Comparison of ENCODE assay signal across 8 cellular contexts in genomic region chr17:49556183-49556943, GRCh38. TPM values are rescaled to one million over a fixed set of nuclear protein-coding genes. Genes with fewer than 3 reads are reported as not detected.
DNase-seq lines count a peak whose midpoint lies in the region; ATAC-seq and TF ChIP-seq lines count a peak whose summit lies in the region.

No MANE protein-coding gene starts in this region.

- no peak overlapping the region for H3K4me3 ChIP-seq in HFF-Myc (replicated peaks; ENCODE audit: low read depth, low read length)
- H3K4me3 ChIP-seq in left lung: no peak overlapping the region

- H3K27ac ChIP-seq in C4-2B (no peak overlapping the region), left lung (no peak overlapping the region)

- DNase-seq in HFF-Myc (ENCODE audit: extremely low read depth, low read depth): no peak
- DNase-seq in NCI-H510A (lab: John Stamatoyannopoulos, UW): peak; percentile 49
- DNase-seq in activated CD4-positive, CD25-positive, alpha-beta regulatory T cell treated with anti-CD3 and anti-CD28 coated beads, Interleukin-2, amount 50 U/mL, for 72 hours: peak; percentile 87
- DNase-seq in central memory CD4-positive, alpha-beta T cell: peak; percentile 73
- peak; percentile 69 to 94 for DNase-seq in left lung
- peak; percentile 71 to 86 for DNase-seq in stimulated activated CD4-positive, alpha-beta T cell treated with anti-CD3 and anti-CD28 coated beads, Interleukin-4, amount 100 ng/mL, for 4 hours

- intact Hi-C loops in left lung (cut with DNase I): loop anchor here in 1 of 2 donors (5.0 kb wide), 1 partner anchor 119 kb away; no protein-coding TSS in a partner anchor

- ATAC-seq in left lung (peak; percentile 94), GM21528 (IDR thresholded peaks at IDR 0.05; ENCODE audit: low FRiP score, unreplicated experiment) (no peak)

- H3K9me3 ChIP-seq in left lung: no peaks in the 10 kb centered on the region

- peaks cover 0 to 19% of the 10 kb centered on the region in 2 donors for H3K27me3 ChIP-seq in left lung

- peak; percentile 98 for TF ChIP-seq CTCF in C4-2B (conservative IDR thresholded peaks at IDR 0.05)
- TF ChIP-seq CTCF in HFF-Myc (IDR thresholded peaks at IDR 0.05; ENCODE audit: low read depth, low read length, missing control alignments): peak; percentile 99
- TF ChIP-seq CTCF in left lung (IDR thresholded peaks at IDR 0.05): peak; percentile 98 to 99

- H3K4me1 ChIP-seq in left lung: peaks cover 3 to 8% of the 10 kb centered on the region in 2 donors

- H3K36me3 ChIP-seq in left lung: no peaks in the 10 kb centered on the region

RNA-seq across cellular contexts. Expression of gene NXPH3, which starts 19.3 kb away (rescaled TPM):
- 1 to 10 TPM; 2.1 to 2.7 TPM for total RNA-seq in left lung
